ENCODE assay signal across 13 cellular contexts in genomic region chr2:223647258-223647952, GRCh38. TPM values are rescaled to one million over a fixed set of nuclear protein-coding genes. Genes with fewer than 3 reads are reported as not detected.
A peak's percentile ranks its signal among the peaks of the same experiment; 100 is the strongest.
DNase-seq lines count a peak whose midpoint lies in the region; ATAC-seq and TF ChIP-seq lines count a peak whose summit lies in the region.
"Had no signal": no experiment of that assay in that cellular context is flagged by ENCODE, and none has a peak within 500 bp of the region (broad histone marks: within the 10 kb centered on the region; RNA-seq: fewer than 3 reads in every experiment).

No MANE protein-coding gene starts in this region.

- DNase-seq in A673 (ENCODE audit: low spot score) = no peak
- no peak for DNase-seq in brain microvascular endothelial cell
- no peak for DNase-seq in cortex of kidney (lab: John Stamatoyannopoulos, UW)
- no peak for DNase-seq in NCI-H1436 treated with DMSO at 0.1 percent for 48 hours (lab: John Stamatoyannopoulos, UW)
- no peak for DNase-seq in activated CD8-positive, alpha-beta memory T cell treated with anti-CD3 and anti-CD28 coated beads, Interleukin-2, amount 10 ng/mL, durations not matched to agents 7 days and 5 days
- DNase-seq: activated naive CD4-positive, alpha-beta T cell treated with anti-CD3 and anti-CD28 coated beads for 36 hours; effector CD4-positive, alpha-beta T cell; NCI-H774; tibial artery had no signal

- H3K4me1 ChIP-seq in A673 (ENCODE audit: insufficient read depth, low read length, poor library complexity, severe bottlenecking) (peaks cover 64% of the 10 kb centered on the region), KMS-11 (ENCODE audit: low read depth, poor library complexity, severe bottlenecking) (peaks cover 44% of the 10 kb centered on the region)

- no peaks in the 10 kb centered on the region for H3K27me3 ChIP-seq in A673 (replicated peaks; ENCODE audit: insufficient read depth, low read depth, low read length, poor library complexity)
- H3K27me3 ChIP-seq in KMS-11 (ENCODE audit: insufficient read depth, low read depth) = no peaks in the 10 kb centered on the region
- no peaks in the 10 kb centered on the region for H3K27me3 ChIP-seq in brain microvascular endothelial cell (replicated peaks)
- H3K27me3 ChIP-seq: tibial artery had no signal

- H3K9ac ChIP-seq in KMS-11 = no peak overlapping the region

- no peaks in the 10 kb centered on the region for H3K36me3 Mint-ChIP-seq in activated CD8-positive, alpha-beta memory T cell treated with anti-CD3 and anti-CD28 coated beads, Interleukin-2, amount 10 ng/mL, durations not matched to agents 7 days and 5 days

- ATAC-seq in GM19397 (IDR thresholded peaks at IDR 0.05; ENCODE audit: unreplicated experiment) (peak; percentile 87), HG02884 (IDR thresholded peaks at IDR 0.05; ENCODE audit: unreplicated experiment) (peak; percentile 83)
- ATAC-seq in activated CD8-positive, alpha-beta memory T cell treated with anti-CD3 and anti-CD28 coated beads, Interleukin-2, amount 10 ng/mL, durations not matched to agents 7 days and 5 days = no peak
- ATAC-seq: HepG2 had no signal

- H4K20me1 ChIP-seq in KMS-11 (ENCODE audit: insufficient read depth) = no peaks in the 10 kb centered on the region

- H3K27ac ChIP-seq in A673 (ENCODE audit: low read depth, low read length, poor library complexity, severe bottlenecking) (peak overlapping the region; percentile 47), KMS-11 (no peak overlapping the region), brain microvascular endothelial cell (no peak overlapping the region)
- H3K27ac ChIP-seq: tibial artery had no signal

- TF ChIP-seq CTCF in A673 (conservative IDR thresholded peaks at IDR 0.05; ENCODE audit: low read depth, low read length) (no peak), KMS-11 (conservative IDR thresholded peaks at IDR 0.05; ENCODE audit: low read depth, low read length) (no peak), brain microvascular endothelial cell (IDR thresholded peaks at IDR 0.05; ENCODE audit: low read depth, low read length, missing control alignments) (no peak)

- peak overlapping the region; percentile 39 for H3K4me2 ChIP-seq in KMS-11

- no TSS peak for BruUV-seq in A673 (replicated peaks; lab: Mats Ljungman, UMichigan)

- H3K36me3 ChIP-seq in A673 (ENCODE audit: insufficient read depth, low read length, poor library complexity, severe bottlenecking) (peaks cover 15% of the 10 kb centered on the region), KMS-11 (ENCODE audit: insufficient read depth) (no peaks in the 10 kb centered on the region), brain microvascular endothelial cell (replicated peaks) (no peaks in the 10 kb centered on the region)
- H3K36me3 ChIP-seq: tibial artery had no signal

- no peak overlapping the region for H3K27ac Mint-ChIP-seq in activated CD8-positive, alpha-beta memory T cell treated with anti-CD3 and anti-CD28 coated beads, Interleukin-2, amount 10 ng/mL, durations not matched to agents 7 days and 5 days
- H3K27ac Mint-ChIP-seq: activated naive CD4-positive, alpha-beta T cell treated with anti-CD3 and anti-CD28 coated beads for 36 hours had no signal

- H3K27me3 Mint-ChIP-seq in activated CD8-positive, alpha-beta memory T cell treated with anti-CD3 and anti-CD28 coated beads, Interleukin-2, amount 10 ng/mL, durations not matched to agents 7 days and 5 days = peaks cover 4% of the 10 kb centered on the region

- peaks cover 6% of the 10 kb centered on the region for H3K9me3 ChIP-seq in A673 (ENCODE audit: low read depth, low read length, poor library complexity, severe bottlenecking)
- H3K9me3 ChIP-seq: tibial artery had no signal

- no peak overlapping the region for H2AFZ ChIP-seq in KMS-11 (ENCODE audit: low read depth)

- no peaks in the 10 kb centered on the region for H3K79me2 ChIP-seq in KMS-11 (ENCODE audit: insufficient read depth, low read depth)

- H3K4me3 Mint-ChIP-seq in activated CD8-positive, alpha-beta memory T cell treated with anti-CD3 and anti-CD28 coated beads, Interleukin-2, amount 10 ng/mL, durations not matched to agents 7 days and 5 days = no peak overlapping the region
- H3K4me3 Mint-ChIP-seq: activated naive CD4-positive, alpha-beta T cell treated with anti-CD3 and anti-CD28 coated beads for 36 hours had no signal

- intact Hi-C loops in A673 (cut with micrococcal nuclease; ENCODE audit: unreplicated experiment) = no loop called here

- H3K4me3 ChIP-seq in A673 (ENCODE audit: low read depth, low read length, poor library complexity, severe bottlenecking) = no peak overlapping the region
- H3K4me3 ChIP-seq in KMS-11 (IDR thresholded peaks at IDR 0.05; ENCODE audit: insufficient read depth, low read depth, low read length) = no peak overlapping the region
- H3K4me3 ChIP-seq in brain microvascular endothelial cell (ENCODE audit: low read depth, low read length) = no peak overlapping the region
- H3K4me3 ChIP-seq: tibial artery had no signal

- peaks cover 6% of the 10 kb centered on the region for H3K4me1 Mint-ChIP-seq in activated CD8-positive, alpha-beta memory T cell treated with anti-CD3 and anti-CD28 coated beads, Interleukin-2, amount 10 ng/mL, durations not matched to agents 7 days and 5 days

- H3K9me3 Mint-ChIP-seq in activated CD8-positive, alpha-beta memory T cell treated with anti-CD3 and anti-CD28 coated beads, Interleukin-2, amount 10 ng/mL, durations not matched to agents 7 days and 5 days (ENCODE audit: low read depth) = no peaks in the 10 kb centered on the region
- H3K9me3 Mint-ChIP-seq: activated naive CD4-positive, alpha-beta T cell treated with anti-CD3 and anti-CD28 coated beads for 36 hours had no signal

- CTCF ChIA-PET in A673 (lab: Charles Lee) = no interaction called here
- CTCF ChIA-PET in activated CD8-positive, alpha-beta memory T cell treated with anti-CD3 and anti-CD28 coated beads, Interleukin-2, amount 10 ng/mL, durations not matched to agents 7 days and 5 days (lab: Charles Lee) = no interaction called here

- in situ Hi-C loops in brain microvascular endothelial cell (cut with HindIII; ENCODE audit: low pct_ligation_motif_present, low sequenced_read_pairs) = no loop called here

- POLR2A ChIA-PET in A673 (lab: Charles Lee; ENCODE audit: low non-redundant PET) = interaction anchor here (0.6 kb wide), 1 partner anchor 74 kb away, joined by 3 read pairs; no protein-coding TSS in a partner anchor

RNA-seq across cellular contexts. Expression of gene SCG2, which starts 45.2 kb away (rescaled TPM):
- total RNA-seq in A673 (2021) = 26.2 and 27.0 TPM in 2 replicates
- total RNA-seq in activated CD8-positive, alpha-beta memory T cell treated with anti-CD3 and anti-CD28 coated beads, Interleukin-2, amount 10 ng/mL, durations not matched to agents 7 days and 5 days = under 1 TPM in 1 of 2 experiments, not detected in 1; 0.12 TPM
- total RNA-seq: activated naive CD4-positive, alpha-beta T cell treated with anti-CD3 and anti-CD28 coated beads for 36 hours; HepG2 had no signal

Comparison
In these comparisons a context has a peak if more than half of its experiments do, and no peak if none do; other contexts are left out.
1. RNA of gene SCG2, which starts 45.2 kb away (total RNA-seq): 26.2 to 27.0 TPM in A673; 0.12 TPM in activated CD8-positive, alpha-beta memory T cell treated with anti-CD3 and anti-CD28 coated beads, Interleukin-2, amount 10 ng/mL, durations not matched to agents 7 days and 5 days; every median in the first group is over 10 times any median in the second.